ENCODE assay signal across 8 cellular contexts in the genomic region with DNA sequence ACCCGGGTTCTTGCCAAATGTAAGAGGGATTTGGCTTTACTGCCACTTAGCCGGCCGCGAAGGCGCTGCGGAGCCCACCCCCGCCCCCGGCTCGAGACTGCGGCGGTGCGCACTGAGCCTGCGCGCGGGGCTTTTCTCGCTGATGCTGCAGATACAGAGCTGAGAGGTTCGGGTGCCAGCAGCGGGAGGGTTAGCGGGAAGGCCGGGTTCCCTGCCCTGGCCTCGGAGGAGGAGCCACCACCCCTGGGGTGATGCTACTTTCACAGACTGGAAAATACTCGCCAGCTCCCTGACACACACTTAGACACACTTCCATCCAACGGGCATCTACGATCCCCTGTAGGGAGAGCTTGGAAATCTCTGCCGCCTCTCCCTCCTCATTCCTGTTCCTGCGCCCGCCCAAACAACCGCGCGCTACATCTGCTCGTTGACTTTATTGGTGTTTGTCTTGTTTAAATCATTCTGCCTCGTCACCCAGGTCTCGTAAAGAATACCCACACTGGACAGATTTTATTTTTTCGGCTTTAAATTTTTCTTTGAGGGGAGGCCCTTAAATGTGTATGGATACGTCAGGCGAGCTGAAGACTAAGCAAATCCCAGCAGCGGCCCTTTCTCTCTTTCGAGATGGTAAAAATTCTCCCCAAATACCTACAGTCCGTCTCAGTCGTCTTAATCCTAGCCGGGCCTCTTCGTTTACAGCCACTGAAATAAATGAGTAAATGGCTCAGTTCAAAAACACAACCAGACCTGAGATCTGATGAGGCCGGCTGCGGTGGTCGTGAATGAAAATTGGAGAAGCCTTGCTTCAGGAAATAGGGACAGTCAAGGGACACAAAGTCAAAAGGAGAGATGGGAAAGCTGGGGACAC. TPM values are rescaled to one million over a fixed set of nuclear protein-coding genes. Genes with fewer than 3 reads are reported as not detected.
DNase-seq lines count a peak whose midpoint lies in the region; ATAC-seq and TF ChIP-seq lines count a peak whose summit lies in the region.

No MANE protein-coding gene starts in this region.

- no peaks in the 10 kb centered on the region for H3K4me1 ChIP-seq in aorta (ENCODE audit: control insufficient read depth in 1 of 2, insufficient read depth in 2 of 2, low read length in 2 of 2)

- peaks cover 20% of the 10 kb centered on the region for H3K4me1 Mint-ChIP-seq in T-helper 1 cell treated with Interleukin-12 subunit alpha and Interleukin-12 subunit beta and Interleukin-4 antibody, amounts not matched to agents 30 μg/mL and 1 μg/mL, for 36 hours (ENCODE audit: low read depth)

- peak overlapping the region; percentile 55 for H3K27ac Mint-ChIP-seq in T-helper 1 cell treated with Interleukin-12 subunit alpha and Interleukin-12 subunit beta and Interleukin-4 antibody, amounts not matched to agents 30 μg/mL and 1 μg/mL, for 36 hours

- TF ChIP-seq CTCF in epithelial cell of proximal tubule (conservative IDR thresholded peaks at IDR 0.05; ENCODE audit: low read depth, low read length) = no peak

- H3K27ac ChIP-seq in aorta (ENCODE audit: low read depth in 1 of 2, low read length in 2 of 2) = peak overlapping the region; percentile 65 to 85

- DNase-seq in T-helper 1 cell = no peak
- peak; percentile 29 for DNase-seq in NCI-H748 treated with DMSO at 0.1 percent for 48 hours (lab: John Stamatoyannopoulos, UW)
- no peak for DNase-seq in epithelial cell of proximal tubule (ENCODE audit: low read depth)
- DNase-seq in mucosa of gallbladder (ENCODE audit: low spot score) = peak; percentile 26
- DNase-seq in aorta = peak; percentile 90 to 92
- DNase-seq in AML-193 (lab: John Stamatoyannopoulos, UW) = no peak
- no peak for DNase-seq in cerebellar nuclear complex (lab: John Stamatoyannopoulos, UW)

- intact Hi-C loops in aorta (cut with DNase I) = loop anchor here in 1 of 2 donors (5.0 to 10.0 kb wide), 3 partner anchors 419 to 657 kb away; no protein-coding TSS in a partner anchor

- H3K9me3 Mint-ChIP-seq in T-helper 1 cell treated with Interleukin-12 subunit alpha and Interleukin-12 subunit beta and Interleukin-4 antibody, amounts not matched to agents 30 μg/mL and 1 μg/mL, for 36 hours = peaks cover 11% of the 10 kb centered on the region

- H3K4me3 ChIP-seq in epithelial cell of proximal tubule (ENCODE audit: low read depth, low read length) (peak overlapping the region; percentile 55), aorta (ENCODE audit: low read length in 2 of 2) (peak overlapping the region; percentile 92 to 95)

- peaks cover 4% of the 10 kb centered on the region for H3K36me3 Mint-ChIP-seq in T-helper 1 cell treated with Interleukin-12 subunit alpha and Interleukin-12 subunit beta and Interleukin-4 antibody, amounts not matched to agents 30 μg/mL and 1 μg/mL, for 36 hours (ENCODE audit: low read depth)

- H3K27me3 Mint-ChIP-seq in T-helper 1 cell treated with Interleukin-12 subunit alpha and Interleukin-12 subunit beta and Interleukin-4 antibody, amounts not matched to agents 30 μg/mL and 1 μg/mL, for 36 hours (ENCODE audit: low read depth) = peaks cover 57% of the 10 kb centered on the region

- H3K27me3 ChIP-seq in aorta (ENCODE audit: control insufficient read depth in 1 of 2, insufficient read depth in 2 of 2, low read length in 1 of 2) = no peaks in the 10 kb centered on the region

- 1% methylated on average over 45 of the region's 45 CpGs for WGBS in aorta, 2 donors

- H3K9me3 ChIP-seq in aorta (ENCODE audit: control insufficient read depth, low read length) = no peaks in the 10 kb centered on the region

- peak; percentile 51 for ATAC-seq in aorta (ENCODE audit: low FRiP score)

- no peaks in the 10 kb centered on the region for H3K36me3 ChIP-seq in aorta (ENCODE audit: control insufficient read depth in 1 of 2, insufficient read depth in 2 of 2, low read length in 1 of 2)

- H3K4me3 Mint-ChIP-seq in T-helper 1 cell treated with Interleukin-12 subunit alpha and Interleukin-12 subunit beta and Interleukin-4 antibody, amounts not matched to agents 30 μg/mL and 1 μg/mL, for 36 hours = no peak overlapping the region

RNA-seq across cellular contexts. Expression of gene PCDH7, which starts 1.9 kb away (rescaled TPM):
- total RNA-seq in epithelial cell of proximal tubule (1.9 and 3.0 TPM in 2 replicates), mucosa of gallbladder (42.8 TPM), aorta (100 to 1,000 TPM; 157 to 232 TPM)
- polyA plus RNA-seq in aorta = 10 to 100 TPM; 24.9 to 46.6 TPM

Comparison
In these comparisons a context has a peak if more than half of its experiments do, and no peak if none do; other contexts are left out.
1. DNase-seq: peak in NCI-H748 treated with DMSO at 0.1 percent for 48 hours (single experiment), mucosa of gallbladder (single experiment) and aorta (2 of 2); none in T-helper 1 cell (0 of 5), epithelial cell of proximal tubule (single experiment), AML-193 (0 of 2) and cerebellar nuclear complex (0 of 2).
2. RNA of gene PCDH7, which starts 1.9 kb away (total RNA-seq): 157 to 232 TPM in aorta and 42.8 TPM in mucosa of gallbladder (single experiment); 1.9 to 3.0 TPM in epithelial cell of proximal tubule; every median in the first group is over 10 times any median in the second.